1 cellular context compared by ENCODE assay signal in genomic region chr7:27134392-27134791, GRCh38.
TF ChIP-seq lines count a peak whose summit lies in the region.

No MANE protein-coding gene starts in this region.

TF ChIP-seq in K562, 482 proteins besides CTCF, POLR2A, EP300 and RAD21:
- TF ChIP-seq SETDB1 (IDR thresholded peaks at IDR 0.05; ENCODE audit: low read length) (no peak), CBX8 (IDR thresholded peaks at IDR 0.05; ENCODE audit: borderline replicate concordance, extremely low read depth, low read depth, low read length, poor library complexity, severe bottlenecking) (peak; percentile 17), CREB1 (IDR thresholded peaks at IDR 0.05) (no peak), CREB1 (CRISPR knock-in tag; IDR thresholded peaks at IDR 0.05) (no peak), ILK (tag; IDR thresholded peaks at IDR 0.05; ENCODE audit: borderline replicate concordance, low read depth) (no peak)
